ENCODE assay signal across 29 cellular contexts in genomic region chr1:162662013-162662412, GRCh38.
"Had no signal": no experiment of that assay in that cellular context is flagged by ENCODE, and none has a peak within 500 bp of the region (broad histone marks: within the 10 kb centered on the region; RNA-seq: fewer than 3 reads in every experiment).

No MANE protein-coding gene starts in this region.

- H3K4me1 Mint-ChIP-seq: activated CD4-positive, alpha-beta memory T cell treated with anti-CD3 and anti-CD28 coated beads, Interleukin-2, amount 10 ng/mL, durations not matched to agents 7 days and 5 days; activated CD8-positive, alpha-beta memory T cell treated with anti-CD3 and anti-CD28 coated beads, Interleukin-2, amount 10 ng/mL, durations not matched to agents 7 days and 5 days; activated naive CD4-positive, alpha-beta T cell treated with anti-CD3 and anti-CD28 coated beads, Interleukin-2, amount 10 ng/mL, durations not matched to agents 7 days and 5 days; activated naive CD8-positive, alpha-beta T cell treated with anti-CD3 and anti-CD28 coated beads, Interleukin-2, amount 50 U/mL, for 24 hours had no signal

- FAIRE-seq: bronchial epithelial cell, RCC 7860 had no signal

- H3K27me3 Mint-ChIP-seq: brain had no signal

- H3K4me3 Mint-ChIP-seq: activated CD4-positive, alpha-beta memory T cell treated with anti-CD3 and anti-CD28 coated beads, Interleukin-2, amount 10 ng/mL, durations not matched to agents 7 days and 5 days; activated CD8-positive, alpha-beta memory T cell treated with anti-CD3 and anti-CD28 coated beads, Interleukin-2, amount 10 ng/mL, durations not matched to agents 7 days and 5 days; activated naive CD4-positive, alpha-beta T cell treated with anti-CD3 and anti-CD28 coated beads, Interleukin-2, amount 10 ng/mL, durations not matched to agents 7 days and 5 days; activated naive CD8-positive, alpha-beta T cell; activated naive CD8-positive, alpha-beta T cell treated with anti-CD3 and anti-CD28 coated beads, Interleukin-2, amount 50 U/mL, for 24 hours; brain had no signal

- H3K4me2 ChIP-seq: KMS-11, PC-9 had no signal

- H3K36me3 Mint-ChIP-seq: activated CD8-positive, alpha-beta memory T cell treated with anti-CD3 and anti-CD28 coated beads, Interleukin-2, amount 10 ng/mL, durations not matched to agents 7 days and 5 days; activated naive CD4-positive, alpha-beta T cell treated with anti-CD3 and anti-CD28 coated beads, Interleukin-2, amount 10 ng/mL, durations not matched to agents 7 days and 5 days; activated naive CD8-positive, alpha-beta T cell had no signal

- H3K27ac Mint-ChIP-seq: activated CD4-positive, alpha-beta memory T cell treated with anti-CD3 and anti-CD28 coated beads, Interleukin-2, amount 10 ng/mL, durations not matched to agents 7 days and 5 days; activated CD8-positive, alpha-beta memory T cell treated with anti-CD3 and anti-CD28 coated beads, Interleukin-2, amount 10 ng/mL, durations not matched to agents 7 days and 5 days; activated naive CD4-positive, alpha-beta T cell treated with anti-CD3 and anti-CD28 coated beads, Interleukin-2, amount 10 ng/mL, durations not matched to agents 7 days and 5 days; activated naive CD8-positive, alpha-beta T cell; activated naive CD8-positive, alpha-beta T cell treated with anti-CD3 and anti-CD28 coated beads, Interleukin-2, amount 50 U/mL, for 24 hours; brain had no signal

- H3K27ac ChIP-seq: KMS-11, PC-9, RWPE1, WERI-Rb-1 had no signal

- H3K9me3 Mint-ChIP-seq: activated CD4-positive, alpha-beta memory T cell treated with anti-CD3 and anti-CD28 coated beads, Interleukin-2, amount 10 ng/mL, durations not matched to agents 7 days and 5 days; activated naive CD4-positive, alpha-beta T cell treated with anti-CD3 and anti-CD28 coated beads, Interleukin-2, amount 10 ng/mL, durations not matched to agents 7 days and 5 days; activated naive CD8-positive, alpha-beta T cell treated with anti-CD3 and anti-CD28 coated beads, Interleukin-2, amount 50 U/mL, for 24 hours had no signal

- H2AFZ ChIP-seq: PC-9 had no signal

- H3K9ac ChIP-seq: KMS-11 had no signal

- DNase-seq: activated CD4-positive, alpha-beta memory T cell treated with anti-CD3 and anti-CD28 coated beads, Interleukin-2, amount 10 ng/mL, durations not matched to agents 7 days and 5 days; activated CD4-positive, alpha-beta T cell treated with anti-CD3 and anti-CD28 coated beads for 1 hour; activated CD4-positive, alpha-beta T cell treated with anti-CD3 and anti-CD28 coated beads for 48 hours; activated CD4-positive, CD25-positive, alpha-beta regulatory T cell; activated CD8-positive, alpha-beta memory T cell treated with anti-CD3 and anti-CD28 coated beads for 24 hours; activated CD8-positive, alpha-beta memory T cell treated with anti-CD3 and anti-CD28 coated beads, Interleukin-2, amount 10 ng/mL, durations not matched to agents 7 days and 5 days; activated CD8-positive, alpha-beta memory T cell treated with anti-CD3 and anti-CD28 coated beads, Interleukin-2, amount 50 U/mL, for 48 hours; activated effector memory CD4-positive, alpha-beta T cell treated with Interleukin-2 at 50 U/mL for 16 hours; activated naive CD4-positive, alpha-beta T cell treated with anti-CD3 and anti-CD28 coated beads, Interleukin-2, amount 10 ng/mL, durations not matched to agents 7 days and 5 days; activated naive CD8-positive, alpha-beta T cell treated with anti-CD3 and anti-CD28 coated beads, Interleukin-2, amount 50 U/mL, for 24 hours; activated T-cell treated with anti-CD3 and anti-CD28 coated beads, Interleukin-2, amount 50 U/mL, for 48 hours; cerebellar nuclear complex; MM.1S; MV-4-11; NCI-H1092; NCI-H1436 treated with DMSO at 0.1 percent for 48 hours; NCI-H1694 treated with DMSO at 0.1 percent for 48 hours; NCI-H2029; NCI-H345; PC-9; Right ventricle myocardium superior; T1000; WERI-Rb-1 had no signal

- ATAC-seq: activated CD8-positive, alpha-beta memory T cell treated with anti-CD3 and anti-CD28 coated beads, Interleukin-2, amount 10 ng/mL, durations not matched to agents 7 days and 5 days; activated naive CD8-positive, alpha-beta T cell treated with anti-CD3 and anti-CD28 coated beads, Interleukin-2, amount 50 U/mL, for 24 hours had no signal

- H3K36me3 ChIP-seq: WERI-Rb-1 had no signal

- H3K4me3 ChIP-seq: PC-9 had no signal
